In the genomic region with DNA sequence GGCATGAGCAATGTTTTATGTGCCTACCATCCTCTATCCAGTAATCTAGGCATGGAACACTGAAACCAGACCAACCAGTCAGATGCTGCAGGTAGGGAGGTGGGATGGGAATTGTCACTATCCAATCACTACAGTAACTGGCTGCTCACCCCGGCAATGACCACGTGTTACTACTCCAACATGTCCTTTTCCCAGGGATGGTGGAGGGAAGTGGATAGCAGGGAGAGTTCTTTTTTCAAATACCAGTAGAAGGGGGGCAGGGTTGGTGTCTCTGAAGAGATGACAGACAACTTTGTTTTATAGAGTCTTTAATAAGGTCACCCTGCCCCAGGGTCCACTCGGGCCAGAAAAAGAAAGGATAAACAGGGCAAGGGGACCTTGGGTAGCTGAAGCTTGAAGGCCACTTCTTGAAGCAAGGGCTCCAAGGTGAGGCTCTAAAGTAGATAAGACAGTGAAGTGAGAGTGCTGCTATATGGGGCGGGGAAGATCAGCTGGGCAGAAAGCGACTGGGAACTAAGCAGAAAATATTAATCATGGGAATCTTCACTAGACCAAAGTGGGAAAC, we compare ENCODE assay signal across 6 cellular contexts. TPM values are rescaled to one million over a fixed set of nuclear protein-coding genes. Genes with fewer than 3 reads are reported as not detected.
DNase-seq lines count a peak whose midpoint lies in the region; ATAC-seq and TF ChIP-seq lines count a peak whose summit lies in the region.

No MANE protein-coding gene starts in this region.

- no peak for TF ChIP-seq CTCF in psoas muscle (IDR thresholded peaks at IDR 0.05)

- H3K36me3 ChIP-seq in ectodermal cell (ENCODE audit: control insufficient read depth, insufficient read depth, low read length) (peaks cover 35% of the 10 kb centered on the region), psoas muscle (ENCODE audit: insufficient read depth in 1 of 2, low read depth in 1 of 2) (peaks cover 25 to 77% of the 10 kb centered on the region in 2 donors)

- peaks cover 35% of the 10 kb centered on the region for H3K4me1 ChIP-seq in ectodermal cell (ENCODE audit: control insufficient read depth, insufficient read depth, low read length)
- H3K4me1 ChIP-seq in psoas muscle: peaks cover 41% of the 10 kb centered on the region

- intact Hi-C loops in psoas muscle (cut with DNase I): no loop called here

- no peaks in the 10 kb centered on the region for H3K27me3 ChIP-seq in ectodermal cell (ENCODE audit: control insufficient read depth, insufficient read depth, low read length, poor library complexity, severe bottlenecking)
- no peaks in the 10 kb centered on the region for H3K27me3 ChIP-seq in psoas muscle (ENCODE audit: insufficient read depth in 3 of 3, low read length in 2 of 3)

- ATAC-seq in psoas muscle (peak in 3 of 4 donors; percentile 1 to 9 (median 8)), GM19452 (IDR thresholded peaks at IDR 0.05; ENCODE audit: unreplicated experiment) (no peak)

- H3K9me3 ChIP-seq in ectodermal cell (ENCODE audit: control insufficient read depth, low read length) (no peaks in the 10 kb centered on the region), psoas muscle (no peaks in the 10 kb centered on the region)

- 58 to 88% methylated on average over 3 to 5 of the region's 5 CpGs for WGBS in ectodermal cell, 2 experiments
- 38 to 45% (median 42%) methylated on average over 5 of the region's 5 CpGs for WGBS in psoas muscle, 3 donors

- H3K27ac ChIP-seq in ectodermal cell (ENCODE audit: insufficient read depth, low read depth, low read length, poor library complexity, severe bottlenecking) (peak overlapping the region; percentile 74), psoas muscle (peak overlapping the region; percentile 83)

- peak overlapping the region; percentile 63 for H3K4me3 ChIP-seq in ectodermal cell (ENCODE audit: insufficient read depth, low read depth, low read length)
- H3K4me3 ChIP-seq in psoas muscle: peak overlapping the region; percentile 91

- DNase-seq in LHCN-M2 (ENCODE audit: low read depth) (peak; percentile 33), psoas muscle (no peak), H4 (ENCODE audit: low spot score) (no peak), DMS153 treated with DMSO at 0.1 percent for 48 hours (lab: John Stamatoyannopoulos, UW; ENCODE audit: unreplicated experiment) (no peak)

RNA-seq across cellular contexts. Expression of gene CDH24, which starts 14.7 kb away (rescaled TPM):
- total RNA-seq in LHCN-M2 (2014; rRNA removed): 10.4 and 11.0 TPM in 2 replicates
- 8.0 TPM for polyA plus RNA-seq in LHCN-M2 (2012)
- 53.4 TPM for polyA plus RNA-seq in ectodermal cell (2013, experiment 1 of 4)
- polyA plus RNA-seq in ectodermal cell (2013, experiment 2 of 4): 52.0 TPM
- 44.6 TPM for polyA plus RNA-seq in ectodermal cell (2013, experiment 3 of 4)
- 47.3 TPM for polyA plus RNA-seq in ectodermal cell (2013, experiment 4 of 4)
- total RNA-seq in psoas muscle: under 1 TPM; 0.30 to 0.77 (median 0.32) TPM
- under 1 TPM; 0.31 to 0.51 (median 0.35) TPM for polyA plus RNA-seq in psoas muscle
- total RNA-seq in H4 (2014; rRNA removed; shearing (Covaris generic)): 2.9 and 3.3 TPM in 2 replicates

RNA-seq across cellular contexts. Expression of gene ACIN1, which starts 22.9 kb away (rescaled TPM):
- total RNA-seq in LHCN-M2 (2014; rRNA removed) (78.7 and 106 TPM in 2 replicates), psoas muscle (10 to 100 TPM; 75.3 to 83.2 (median 82.2) TPM)
- polyA plus RNA-seq in LHCN-M2 (2012): 78.8 TPM
- 348 TPM for polyA plus RNA-seq in ectodermal cell (2013, experiment 1 of 4)
- polyA plus RNA-seq in ectodermal cell (2013, experiment 2 of 4): 376 TPM
- 247 TPM for polyA plus RNA-seq in ectodermal cell (2013, experiment 3 of 4)
- polyA plus RNA-seq in ectodermal cell (2013, experiment 4 of 4): 287 TPM
- 10 to 100 TPM; 45.2 to 57.6 (median 53.5) TPM for polyA plus RNA-seq in psoas muscle
- 37.3 and 43.9 TPM in 2 replicates for total RNA-seq in H4 (2014; rRNA removed; shearing (Covaris generic))

RNA-seq across cellular contexts. Expression of gene C14orf119, which starts 23.2 kb away (rescaled TPM):
- 41.9 and 47.0 TPM in 2 replicates for total RNA-seq in LHCN-M2 (2014; rRNA removed)
- 88.5 TPM for polyA plus RNA-seq in LHCN-M2 (2012)
- 50.3 TPM for polyA plus RNA-seq in ectodermal cell (2013, experiment 1 of 4)
- 56.0 TPM for polyA plus RNA-seq in ectodermal cell (2013, experiment 2 of 4)
- 58.7 TPM for polyA plus RNA-seq in ectodermal cell (2013, experiment 3 of 4)
- polyA plus RNA-seq in ectodermal cell (2013, experiment 4 of 4): 52.6 TPM
- 10 to 100 TPM; 24.2 to 31.3 (median 27.0) TPM for total RNA-seq in psoas muscle
- 10 to 100 TPM; 23.2 to 65.3 (median 47.1) TPM for polyA plus RNA-seq in psoas muscle
- total RNA-seq in H4 (2014; rRNA removed; shearing (Covaris generic)): 71.4 and 93.4 TPM in 2 replicates

RNA-seq across cellular contexts. Expression of gene PSMB11, which starts 30.0 kb away (rescaled TPM):
- total RNA-seq in LHCN-M2 (2014; rRNA removed) (not detected in 2 replicates), psoas muscle (not detected)
- not detected for polyA plus RNA-seq in LHCN-M2 (2012)
- not detected for polyA plus RNA-seq in ectodermal cell (2013, experiment 1 of 4)
- not detected for polyA plus RNA-seq in ectodermal cell (2013, experiment 2 of 4)
- polyA plus RNA-seq in ectodermal cell (2013, experiment 3 of 4): not detected
- polyA plus RNA-seq in ectodermal cell (2013, experiment 4 of 4): not detected
- polyA plus RNA-seq in psoas muscle: under 1 TPM in 2 of 3 donors, not detected in 1; 0.03 to 0.51 TPM
- not detected in 2 replicates for total RNA-seq in H4 (2014; rRNA removed; shearing (Covaris generic))

RNA-seq across cellular contexts. Expression of gene CIROP, which starts 32.7 kb away (rescaled TPM):
- not detected in 2 replicates for total RNA-seq in LHCN-M2 (2014; rRNA removed)
- 0.02 TPM for polyA plus RNA-seq in LHCN-M2 (2012)
- not detected for polyA plus RNA-seq in ectodermal cell (2013, experiment 1 of 4)
- polyA plus RNA-seq in ectodermal cell (2013, experiment 2 of 4): not detected
- not detected for polyA plus RNA-seq in ectodermal cell (2013, experiment 3 of 4)
- not detected for polyA plus RNA-seq in ectodermal cell (2013, experiment 4 of 4)
- not detected for total RNA-seq in psoas muscle
- under 1 TPM in 1 of 3 donors, not detected in 2; 0.03 TPM for polyA plus RNA-seq in psoas muscle
- total RNA-seq in H4 (2014; rRNA removed; shearing (Covaris generic)): not detected in 2 replicates
